In the genomic region with DNA sequence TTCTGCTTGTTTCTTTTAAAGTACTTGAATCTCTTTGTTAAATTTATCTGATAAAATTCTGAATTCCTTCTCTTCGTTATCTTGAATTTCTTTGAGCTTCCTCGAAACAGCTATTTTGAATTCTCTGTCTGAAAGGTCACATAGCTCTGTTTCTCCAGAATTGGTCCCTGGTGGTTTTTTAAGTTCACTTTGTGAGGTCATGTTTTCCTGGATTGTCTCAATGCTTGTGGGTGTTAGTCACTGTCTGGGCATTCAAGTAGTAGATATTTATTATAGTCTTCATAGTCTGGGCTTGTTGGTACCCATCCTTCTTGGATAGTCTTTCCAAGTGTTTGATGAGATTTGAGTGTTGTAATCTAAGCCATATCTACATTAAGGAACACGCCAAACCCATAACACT, we compare ENCODE assay signal across 17 cellular contexts.
A peak's percentile ranks its signal among the peaks of the same experiment; 100 is the strongest.
DNase-seq lines count a peak whose midpoint lies in the region; ATAC-seq and TF ChIP-seq lines count a peak whose summit lies in the region.
"Had no signal": no experiment of that assay in that cellular context is flagged by ENCODE, and none has a peak within 500 bp of the region (broad histone marks: within the 10 kb centered on the region; RNA-seq: fewer than 3 reads in every experiment).

No MANE protein-coding gene starts in this region.

- no peaks in the 10 kb centered on the region for H3K4me1 Mint-ChIP-seq in nephron progenitor cell
- H3K4me1 Mint-ChIP-seq: activated CD4-positive, alpha-beta T cell treated with anti-CD3 and anti-CD28 coated beads for 36 hours; CD4-positive, alpha-beta memory T cell had no signal

- H3K4me3 ChIP-seq in fibroblast of mammary gland (ENCODE audit: control insufficient read depth, low read depth, low read length) (no peak overlapping the region), HAP-1 (no peak overlapping the region)
- H3K4me3 ChIP-seq: heart left ventricle, lung, pancreas had no signal

- TF ChIP-seq CTCF in fibroblast of mammary gland (conservative IDR thresholded peaks at IDR 0.05; ENCODE audit: control insufficient read depth, insufficient read depth, low read depth, low read length) (no peak), nephron progenitor cell (IDR thresholded peaks at IDR 0.05) (no peak)

- H3K27me3 ChIP-seq in HAP-1 (ENCODE audit: low read depth) = no peaks in the 10 kb centered on the region
- H3K27me3 ChIP-seq: heart left ventricle, pancreas had no signal

- no peak; the same call in 2 of the 3 replicates for ATAC-seq in SK-N-SH treated with all-trans-retinoic acid at 6 μM for 48 hours
- no peak for ATAC-seq in GM18511 (IDR thresholded peaks at IDR 0.05; ENCODE audit: unreplicated experiment)
- ATAC-seq: activated CD4-positive, alpha-beta T cell treated with anti-CD3 and anti-CD28 coated beads for 36 hours; heart left ventricle; stimulated activated naive CD8-positive, alpha-beta T cell treated with anti-CD3 and anti-CD28 coated beads, Interleukin-15, Interleukin-2, amounts not matched to agents 100 U/mL and 50 U/mL, for 24 hours had no signal

- H3K27ac Mint-ChIP-seq in nephron progenitor cell = no peak overlapping the region
- H3K27ac Mint-ChIP-seq: activated CD4-positive, alpha-beta T cell treated with anti-CD3 and anti-CD28 coated beads for 36 hours; activated T-helper 1 cell treated with anti-CD3 and anti-CD28 coated beads, Interleukin-12 subunit alpha, Interleukin-12 subunit beta, Interleukin-2, Interleukin-4 antibody, amounts not matched to agents 30 ng/mL and 10 ng/mL and 1 ng/mL, durations not matched to agents 14 hours and 24 hours and 36 hours; CD4-positive, alpha-beta memory T cell had no signal

- H3K36me3 Mint-ChIP-seq in nephron progenitor cell (ENCODE audit: low read depth) = peaks cover 56% of the 10 kb centered on the region
- H3K36me3 Mint-ChIP-seq: CD4-positive, alpha-beta memory T cell had no signal

- H3K4me1 ChIP-seq in HAP-1 = no peaks in the 10 kb centered on the region
- H3K4me1 ChIP-seq: heart left ventricle had no signal

- no peaks in the 10 kb centered on the region for H3K9me3 ChIP-seq in HAP-1
- H3K9me3 ChIP-seq: pancreas had no signal

- no peaks in the 10 kb centered on the region for H3K36me3 ChIP-seq in HAP-1 (replicated peaks)
- H3K36me3 ChIP-seq: heart left ventricle, pancreas had no signal

- in situ Hi-C loops in HAP-1 (cut with MboI; ENCODE audit: low sequenced_read_pairs) = no loop called here

- no peaks in the 10 kb centered on the region for H3K27me3 Mint-ChIP-seq in nephron progenitor cell (ENCODE audit: low read depth, poor library complexity)
- H3K27me3 Mint-ChIP-seq: activated CD4-positive, alpha-beta T cell treated with anti-CD3 and anti-CD28 coated beads for 36 hours; CD4-positive, alpha-beta memory T cell had no signal

- DNase-seq in EL = peak; percentile 87
- DNase-seq in fibroblast of mammary gland (ENCODE audit: low read depth) = peak; percentile 86
- DNase-seq in pulmonary artery endothelial cell (ENCODE audit: low read depth, low spot score) = peak; percentile 7
- DNase-seq in nephron progenitor cell = no peak
- no peak for DNase-seq in medulla oblongata (ENCODE audit: extremely low spot score)
- no peak for DNase-seq in HAP-1 (ENCODE audit: low spot score in 2 of 2)
- DNase-seq: activated CD4-positive, alpha-beta T cell treated with anti-CD3 and anti-CD28 coated beads for 36 hours; CD4-positive, alpha-beta memory T cell; heart left ventricle; NCI-H1436 treated with DMSO at 0.1 percent for 48 hours; pancreas; stimulated activated CD4-positive, alpha-beta T cell treated with anti-CD3 and anti-CD28 coated beads, Interleukin-4, amount 100 ng/mL, for 1 hour; stimulated activated naive CD8-positive, alpha-beta T cell treated with anti-CD3 and anti-CD28 coated beads, Interleukin-15, Interleukin-2, amounts not matched to agents 100 U/mL and 50 U/mL, for 24 hours had no signal

- H3K4me3 Mint-ChIP-seq in nephron progenitor cell = no peak overlapping the region
- H3K4me3 Mint-ChIP-seq: activated CD4-positive, alpha-beta T cell treated with anti-CD3 and anti-CD28 coated beads for 36 hours; activated T-helper 1 cell treated with anti-CD3 and anti-CD28 coated beads, Interleukin-12 subunit alpha, Interleukin-12 subunit beta, Interleukin-2, Interleukin-4 antibody, amounts not matched to agents 30 ng/mL and 10 ng/mL and 1 ng/mL, durations not matched to agents 14 hours and 24 hours and 36 hours; CD4-positive, alpha-beta memory T cell had no signal

- peaks cover 79% of the 10 kb centered on the region for H3K9me3 Mint-ChIP-seq in nephron progenitor cell

TF ChIP-seq in SK-N-SH treated with all-trans-retinoic acid at 6 μM for 48 hours, 23 proteins besides CTCF, POLR2A, EP300 and RAD21:
- TF ChIP-seq ESRRG (CRISPR knock-in tag; IDR thresholded peaks at IDR 0.05) (no peak), ISL1 (CRISPR knock-in tag; IDR thresholded peaks at IDR 0.05) (peak; percentile 38; the same call in 1 of the 2 replicates)

Comparison
In these comparisons a context has a peak if more than half of its experiments do, and no peak if none do; other contexts are left out.
1. DNase-seq: peak in EL (single experiment), fibroblast of mammary gland (single experiment) and pulmonary artery endothelial cell (single experiment); none in nephron progenitor cell (single experiment), medulla oblongata (single experiment) and HAP-1 (0 of 2).